13 cellular contexts compared by ENCODE assay signal in genomic region chr2:216517447-216517846, GRCh38.
"Had no signal": no experiment of that assay in that cellular context is flagged by ENCODE, and none has a peak within 500 bp of the region (broad histone marks: within the 10 kb centered on the region; RNA-seq: fewer than 3 reads in every experiment).

No MANE protein-coding gene starts in this region.

- H3K36me3 ChIP-seq: heart left ventricle, pancreas, transverse colon had no signal

- H3K4me3 Mint-ChIP-seq: memory B cell; natural killer cell treated with Interleukin-12 subunit alpha and Interleukin-12 subunit beta and Interleukin-15 and Interleukin-18, amount 100 ng/mL, for 72 hours; stimulated activated memory B cell treated with anti-CD40 and anti-IgM and Interleukin-4, amounts not matched to agents 10 μg/mL and 1 μg/mL and 100 μg/mL, for 72 hours; stimulated activated naive CD8-positive, alpha-beta T cell treated with anti-CD3 and anti-CD28 coated beads, Interleukin-15, amount 100 ng/mL, for 72 hours had no signal

- H3K4me1 Mint-ChIP-seq: stimulated activated memory B cell treated with anti-CD40 and anti-IgM and Interleukin-4, amounts not matched to agents 10 μg/mL and 1 μg/mL and 100 μg/mL, for 72 hours; stimulated activated naive CD8-positive, alpha-beta T cell treated with anti-CD3 and anti-CD28 coated beads, Interleukin-15, amount 100 ng/mL, for 72 hours had no signal

- H3K27me3 ChIP-seq: heart left ventricle, pancreas, testis, transverse colon had no signal

- H3K36me3 Mint-ChIP-seq: memory B cell; natural killer cell treated with Interleukin-12 subunit alpha and Interleukin-12 subunit beta and Interleukin-15 and Interleukin-18, amount 100 ng/mL, for 72 hours; stimulated activated memory B cell treated with anti-CD40 and anti-IgM and Interleukin-4, amounts not matched to agents 10 μg/mL and 1 μg/mL and 100 μg/mL, for 72 hours had no signal

- H3K9me3 Mint-ChIP-seq: memory B cell; natural killer cell treated with Interleukin-12 subunit alpha and Interleukin-12 subunit beta and Interleukin-15 and Interleukin-18, amount 100 ng/mL, for 72 hours; stimulated activated memory B cell treated with anti-CD40 and anti-IgM and Interleukin-4, amounts not matched to agents 10 μg/mL and 1 μg/mL and 100 μg/mL, for 72 hours; stimulated activated naive CD8-positive, alpha-beta T cell treated with anti-CD3 and anti-CD28 coated beads, Interleukin-15, amount 100 ng/mL, for 72 hours had no signal

- H3K27ac Mint-ChIP-seq: memory B cell; natural killer cell treated with Interleukin-12 subunit alpha and Interleukin-12 subunit beta and Interleukin-15 and Interleukin-18, amount 100 ng/mL, for 72 hours; progenitor cell of endocrine pancreas; stimulated activated memory B cell treated with anti-CD40 and anti-IgM and Interleukin-4, amounts not matched to agents 10 μg/mL and 1 μg/mL and 100 μg/mL, for 72 hours; stimulated activated naive CD8-positive, alpha-beta T cell treated with anti-CD3 and anti-CD28 coated beads, Interleukin-15, amount 100 ng/mL, for 72 hours had no signal

- DNase-seq: effector memory CD4-positive, alpha-beta T cell; heart left ventricle; occipital lobe; pancreas; right cardiac atrium; stimulated activated CD4-positive, alpha-beta T cell treated with anti-CD3 and anti-CD28 coated beads, Interleukin-4, amount 100 ng/mL, for 1 hour; stimulated activated naive CD8-positive, alpha-beta T cell treated with anti-CD3 and anti-CD28 coated beads, Interleukin-15, amount 100 ng/mL, for 72 hours; testis; transverse colon had no signal

- H3K9me3 ChIP-seq: heart left ventricle, pancreas, testis, transverse colon had no signal

- H3K4me3 ChIP-seq: heart left ventricle, pancreas, testis, transverse colon had no signal

- H3K27ac ChIP-seq: heart left ventricle, pancreas, testis, transverse colon had no signal

- H3K27me3 Mint-ChIP-seq: memory B cell; natural killer cell treated with Interleukin-12 subunit alpha and Interleukin-12 subunit beta and Interleukin-15 and Interleukin-18, amount 100 ng/mL, for 72 hours; progenitor cell of endocrine pancreas; stimulated activated memory B cell treated with anti-CD40 and anti-IgM and Interleukin-4, amounts not matched to agents 10 μg/mL and 1 μg/mL and 100 μg/mL, for 72 hours; stimulated activated naive CD8-positive, alpha-beta T cell treated with anti-CD3 and anti-CD28 coated beads, Interleukin-15, amount 100 ng/mL, for 72 hours had no signal

- H3K4me1 ChIP-seq: pancreas, testis, transverse colon had no signal
